Comparison of ENCODE assay signal across 8 cellular contexts in the genomic region with DNA sequence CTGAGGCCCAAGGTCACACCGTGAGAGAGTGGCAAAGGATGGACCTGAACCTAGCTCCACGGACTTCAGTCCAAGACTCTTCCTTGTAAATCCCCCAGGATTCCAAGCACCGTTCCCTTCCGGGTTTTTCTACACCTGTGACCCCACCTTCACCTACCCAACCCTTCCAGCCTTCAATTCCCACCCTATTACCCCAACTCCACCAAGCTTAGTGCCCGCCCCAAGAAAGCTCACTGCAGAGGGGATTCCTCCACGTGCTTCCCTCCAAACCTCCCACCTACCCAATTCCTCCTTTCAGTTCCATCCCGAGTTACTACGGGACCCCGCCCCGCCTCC. TPM values are rescaled to one million over a fixed set of nuclear protein-coding genes. Genes with fewer than 3 reads are reported as not detected.
DNase-seq lines count a peak whose midpoint lies in the region; ATAC-seq and TF ChIP-seq lines count a peak whose summit lies in the region.

No MANE protein-coding gene starts in this region.

- CTCF ChIA-PET in WTC11 (lab: Charles Lee): interaction anchor here (0.7 to 2.4 kb wide), 19 partner anchors 12 to 186 kb away, joined by 3 to 18 read pairs (median 5); a partner anchor contains a TSS

- no peaks in the 10 kb centered on the region for H3K27me3 Mint-ChIP-seq in WTC11 (ENCODE audit: low read depth)

- peaks cover 0 to 33% (median 26%) of the 10 kb centered on the region in 9 donors for H3K36me3 ChIP-seq in heart left ventricle
- peaks cover under 1 to 18% (median 9%) of the 10 kb centered on the region in 4 donors for H3K36me3 ChIP-seq in sigmoid colon

- H3K9me3 Mint-ChIP-seq in WTC11: no peaks in the 10 kb centered on the region

- TF ChIP-seq CTCF in GM12864 (IDR thresholded peaks at IDR 0.05; ENCODE audit: low read depth, low read length, missing control alignments) (no peak), HL-60 (IDR thresholded peaks at IDR 0.05; ENCODE audit: insufficient read depth, low read length) (no peak), WTC11 (IDR thresholded peaks at IDR 0.05) (no peak), heart left ventricle (IDR thresholded peaks at IDR 0.05) (no peak), sigmoid colon (IDR thresholded peaks at IDR 0.05) (no peak)

- TF ChIP-seq POLR2A in heart left ventricle (IDR thresholded peaks at IDR 0.05) (no peak), sigmoid colon (IDR thresholded peaks at IDR 0.05) (no peak)

- peak overlapping the region; percentile 95 for H3K27ac Mint-ChIP-seq in WTC11

- H3K4me1 Mint-ChIP-seq in WTC11: peaks cover 24% of the 10 kb centered on the region

- peaks cover 18% of the 10 kb centered on the region for H3K36me3 Mint-ChIP-seq in WTC11

- no peaks in the 10 kb centered on the region for H3K27me3 ChIP-seq in HL-60 (ENCODE audit: insufficient read depth, poor library complexity, severe bottlenecking)
- no peaks in the 10 kb centered on the region for H3K27me3 ChIP-seq in heart left ventricle
- no peaks in the 10 kb centered on the region for H3K27me3 ChIP-seq in sigmoid colon

- POLR2A ChIA-PET in WTC11 (lab: Charles Lee): interaction anchor here (0.6 to 2.0 kb wide), 8 partner anchors 9 to 219 kb away, joined by 3 to 10 read pairs (median 6); a partner anchor contains a TSS

- no peaks in the 10 kb centered on the region for H3K9me3 ChIP-seq in heart left ventricle
- H3K9me3 ChIP-seq in sigmoid colon: no peaks in the 10 kb centered on the region

- H3K4me3 Mint-ChIP-seq in WTC11: peak overlapping the region; percentile 97

- H3K4me1 ChIP-seq in heart left ventricle (peaks cover 5 to 64% (median 30%) of the 10 kb centered on the region in 12 donors), sigmoid colon (peaks cover 0 to 33% (median 29%) of the 10 kb centered on the region in 4 donors)

- peak; percentile 19; the same call in 1 of the 2 replicates for ATAC-seq in WTC11
- peak in 1 of 4 donors; percentile 0 for ATAC-seq in heart left ventricle
- ATAC-seq in HG03521 (IDR thresholded peaks at IDR 0.05; ENCODE audit: unreplicated experiment): no peak

- H3K4me3 ChIP-seq in GM12864 (ENCODE audit: low read depth, low read length): peak overlapping the region; percentile 97
- H3K4me3 ChIP-seq in HL-60 (replicated peaks; ENCODE audit: insufficient read depth, low read length): peak overlapping the region; percentile 82
- peak overlapping the region; percentile 68 to 100 (median 84) for H3K4me3 ChIP-seq in heart left ventricle
- peak overlapping the region; percentile 69 to 93 (median 80) for H3K4me3 ChIP-seq in sigmoid colon

- WGBS in heart left ventricle, 4 donors: 0% methylated on average over 10 of the region's 10 CpGs
- 0% methylated on average over 10 of the region's 10 CpGs for WGBS in sigmoid colon, 2 donors

- TF ChIP-seq EP300 in sigmoid colon (IDR thresholded peaks at IDR 0.05): no peak

- DNase-seq in GM12864 (ENCODE audit: low read depth): no peak
- no peak for DNase-seq in HL-60 (ENCODE audit: low read depth in 1 of 2, low spot score in 1 of 2)
- no peak for DNase-seq in WTC11 (ENCODE audit: low spot score)
- no peak for DNase-seq in heart left ventricle
- no peak for DNase-seq in sigmoid colon
- no peak for DNase-seq in globus pallidus (ENCODE audit: low spot score)
- no peak for DNase-seq in OCI-M2 (lab: John Stamatoyannopoulos, UW; ENCODE audit: unreplicated experiment)

- intact Hi-C loops in heart left ventricle (cut with DNase I): loop anchor here in 1 of 10 donors (2.0 kb wide), 1 partner anchor 57 kb away; a partner anchor contains a TSS
- intact Hi-C loops in sigmoid colon (cut with DNase I): no loop called here

- H3K27ac ChIP-seq in HL-60 (replicated peaks) (peak overlapping the region; percentile 90), heart left ventricle (peak overlapping the region; percentile 84 to 98 (median 92)), sigmoid colon (peak overlapping the region; percentile 84 to 92 (median 90))

TF ChIP-seq in WTC11, 78 proteins besides CTCF, POLR2A, EP300 and RAD21:
- TF ChIP-seq CBFB (CRISPR knock-in tag; IDR thresholded peaks at IDR 0.05; ENCODE audit: low read depth): no peak
- TF ChIP-seq, protein P1, sequence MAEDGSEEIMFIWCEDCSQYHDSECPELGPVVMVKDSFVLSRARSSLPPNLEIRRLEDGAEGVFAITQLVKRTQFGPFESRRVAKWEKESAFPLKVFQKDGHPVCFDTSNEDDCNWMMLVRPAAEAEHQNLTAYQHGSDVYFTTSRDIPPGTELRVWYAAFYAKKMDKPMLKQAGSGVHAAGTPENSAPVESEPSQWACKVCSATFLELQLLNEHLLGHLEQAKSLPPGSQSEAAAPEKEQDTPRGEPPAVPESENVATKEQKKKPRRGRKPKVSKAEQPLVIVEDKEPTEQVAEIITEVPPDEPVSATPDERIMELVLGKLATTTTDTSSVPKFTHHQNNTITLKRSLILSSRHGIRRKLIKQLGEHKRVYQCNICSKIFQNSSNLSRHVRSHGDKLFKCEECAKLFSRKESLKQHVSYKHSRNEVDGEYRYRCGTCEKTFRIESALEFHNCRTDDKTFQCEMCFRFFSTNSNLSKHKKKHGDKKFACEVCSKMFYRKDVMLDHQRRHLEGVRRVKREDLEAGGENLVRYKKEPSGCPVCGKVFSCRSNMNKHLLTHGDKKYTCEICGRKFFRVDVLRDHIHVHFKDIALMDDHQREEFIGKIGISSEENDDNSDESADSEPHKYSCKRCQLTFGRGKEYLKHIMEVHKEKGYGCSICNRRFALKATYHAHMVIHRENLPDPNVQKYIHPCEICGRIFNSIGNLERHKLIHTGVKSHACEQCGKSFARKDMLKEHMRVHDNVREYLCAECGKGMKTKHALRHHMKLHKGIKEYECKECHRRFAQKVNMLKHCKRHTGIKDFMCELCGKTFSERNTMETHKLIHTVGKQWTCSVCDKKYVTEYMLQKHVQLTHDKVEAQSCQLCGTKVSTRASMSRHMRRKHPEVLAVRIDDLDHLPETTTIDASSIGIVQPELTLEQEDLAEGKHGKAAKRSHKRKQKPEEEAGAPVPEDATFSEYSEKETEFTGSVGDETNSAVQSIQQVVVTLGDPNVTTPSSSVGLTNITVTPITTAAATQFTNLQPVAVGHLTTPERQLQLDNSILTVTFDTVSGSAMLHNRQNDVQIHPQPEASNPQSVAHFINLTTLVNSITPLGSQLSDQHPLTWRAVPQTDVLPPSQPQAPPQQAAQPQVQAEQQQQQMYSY (CRISPR knock-in tag; IDR thresholded peaks at IDR 0.05): peak; percentile 95

RNA-seq across cellular contexts. Expression of a gene that starts 0.5 kb away (rescaled TPM):
- total RNA-seq in WTC11 (2021): 87.7 to 109 TPM (median 91.1 TPM) in 3 replicates
- total RNA-seq in heart left ventricle: 100 to 1,000 TPM in 1 of 9 donors, 10 to 100 TPM in 8; 60.6 to 104 (median 89.4) TPM
- 10 to 100 TPM; 56.3 to 94.3 TPM for polyA plus RNA-seq in heart left ventricle
- 10 to 100 TPM; 36.7 to 59.0 (median 46.5) TPM for total RNA-seq in sigmoid colon
- polyA plus RNA-seq in sigmoid colon: 10 to 100 TPM; 25.2 to 78.2 (median 30.3) TPM

RNA-seq across cellular contexts. Expression of a gene that starts 2.0 kb away (rescaled TPM):
- 2.2 to 2.7 TPM (median 2.4 TPM) in 3 replicates for total RNA-seq in WTC11 (2021)
- total RNA-seq in heart left ventricle: 1 to 10 TPM in 7 of 9 donors, under 1 TPM in 2; 0.83 to 2.7 (median 1.3) TPM
- 1 to 10 TPM; 1.2 to 1.6 TPM for polyA plus RNA-seq in heart left ventricle
- 1 to 10 TPM in 2 of 4 donors, under 1 TPM in 2; 0.41 to 1.5 (median 0.91) TPM for total RNA-seq in sigmoid colon
- 1 to 10 TPM; 1.8 to 5.6 (median 2.3) TPM for polyA plus RNA-seq in sigmoid colon

RNA-seq across cellular contexts. Expression of a gene that starts 13.4 kb away (rescaled TPM):
- total RNA-seq in WTC11 (2021): 53.7 to 60.3 TPM (median 58.7 TPM) in 3 replicates
- total RNA-seq in heart left ventricle: 10 to 100 TPM in 8 of 9 donors, 1 to 10 TPM in 1; 9.1 to 63.8 (median 16.7) TPM
- 10 to 100 TPM; 12.8 to 14.4 TPM for polyA plus RNA-seq in heart left ventricle
- total RNA-seq in sigmoid colon: 10 to 100 TPM; 33.3 to 49.2 (median 41.1) TPM
- 10 to 100 TPM; 34.8 to 53.2 (median 36.0) TPM for polyA plus RNA-seq in sigmoid colon

RNA-seq across cellular contexts. Expression of a gene that starts 17.0 kb away (rescaled TPM):
- total RNA-seq in WTC11 (2021) (0.39 TPM in 1 of 3 replicates, not detected in the others), heart left ventricle (not detected), sigmoid colon (not detected)
- polyA plus RNA-seq in heart left ventricle (not detected), sigmoid colon (not detected)

RNA-seq across cellular contexts. Expression of a gene that starts 34.3 kb away (rescaled TPM):
- total RNA-seq in WTC11 (2021): 5.9 to 7.9 TPM (median 6.5 TPM) in 3 replicates
- total RNA-seq in heart left ventricle: 1 to 10 TPM in 3 of 9 donors, under 1 TPM in 4, not detected in 2; 0.42 to 1.9 (median 0.92) TPM
- polyA plus RNA-seq in heart left ventricle: under 1 TPM; 0.26 to 0.61 TPM
- 1 to 10 TPM in 3 of 4 donors, under 1 TPM in 1; 0.99 to 7.7 (median 7.2) TPM for total RNA-seq in sigmoid colon
- polyA plus RNA-seq in sigmoid colon: 1 to 10 TPM in 2 of 3 donors, under 1 TPM in 1; 0.69 to 3.4 (median 3.0) TPM
